8 cellular contexts compared by ENCODE assay signal in genomic region chr10:26696786-26697162, GRCh38. TPM values are rescaled to one million over a fixed set of nuclear protein-coding genes. Genes with fewer than 3 reads are reported as not detected.
A peak's percentile ranks its signal among the peaks of the same experiment; 100 is the strongest.
DNase-seq lines count a peak whose midpoint lies in the region; ATAC-seq and TF ChIP-seq lines count a peak whose summit lies in the region.

No MANE protein-coding gene starts in this region.

- peaks cover 7% of the 10 kb centered on the region for H3K4me1 ChIP-seq in SJSA1 (replicated peaks)
- peaks cover 8 to 19% (median 10%) of the 10 kb centered on the region in 3 donors for H3K4me1 ChIP-seq in skeletal muscle tissue (ENCODE audit: control insufficient read depth in 3 of 3, insufficient read depth in 3 of 3, low read length in 3 of 3)

- H3K27ac ChIP-seq in AG04450 (ENCODE audit: low read depth, low read length): peak overlapping the region; percentile 68
- peak overlapping the region; percentile 77 for H3K27ac ChIP-seq in SJSA1
- peak overlapping the region; percentile 73 for H3K27ac ChIP-seq in skeletal muscle tissue (ENCODE audit: low read depth, low read length)

- DNase-seq in AG04450 (ENCODE audit: low read depth, low spot score) (no peak), SJSA1 (ENCODE audit: low read depth in 1 of 2, low spot score in 2 of 2) (no peak), fibroblast of the conjunctiva (ENCODE audit: low read depth) (peak; percentile 18), NCI-H1436 (lab: John Stamatoyannopoulos, UW) (no peak), SW 1271 (lab: John Stamatoyannopoulos, UW) (no peak)

- H3K9ac ChIP-seq in skeletal muscle tissue (ENCODE audit: low read depth in 1 of 3, low read length in 3 of 3): peak overlapping the region; percentile 66 to 89 (median 88)

- ATAC-seq in GM21619 (IDR thresholded peaks at IDR 0.05; ENCODE audit: unreplicated experiment) (peak; percentile 2), GM21360 (IDR thresholded peaks at IDR 0.05; ENCODE audit: unreplicated experiment) (no peak)

- no peaks in the 10 kb centered on the region for H3K27me3 ChIP-seq in AG04450 (ENCODE audit: control insufficient read depth, insufficient read depth, low read length)
- peaks cover 6% of the 10 kb centered on the region; the same call in 1 of the 2 replicates for H3K27me3 ChIP-seq in SJSA1 (replicated peaks)
- peaks cover 0 to 6% (median 0%) of the 10 kb centered on the region in 3 donors for H3K27me3 ChIP-seq in skeletal muscle tissue (ENCODE audit: control insufficient read depth in 3 of 3, insufficient read depth in 3 of 3, low read length in 3 of 3)

- POLR2A ChIA-PET in AG04450 (lab: Yijun Ruan, JAX): interaction anchor here (0.8 kb wide), 1 partner anchor 10 kb away, joined by 3 read pairs; no protein-coding TSS in a partner anchor

- CTCF ChIA-PET in AG04450 (lab: Charles Lee): interaction anchor here (0.7 to 2.1 kb wide), 4 partner anchors 11 to 185 kb away, joined by 3 to 14 read pairs (median 4); no protein-coding TSS in a partner anchor

- H3K4me3 ChIP-seq in AG04450 (ENCODE audit: low read depth, low read length) (peak overlapping the region; percentile 86), SJSA1 (peak overlapping the region; percentile 96), skeletal muscle tissue (ENCODE audit: low read length in 3 of 3) (peak overlapping the region; percentile 91 to 97 (median 93))

- no peak for TF ChIP-seq CTCF in AG04450 (IDR thresholded peaks at IDR 0.05; ENCODE audit: low read depth, low read length)

- H3K36me3 ChIP-seq in SJSA1 (peaks cover 7% of the 10 kb centered on the region), skeletal muscle tissue (ENCODE audit: control insufficient read depth in 3 of 3, insufficient read depth in 3 of 3, low read length in 3 of 3) (no peaks in the 10 kb centered on the region)

- no peaks in the 10 kb centered on the region; the same call in 1 of the 2 replicates for H3K9me3 ChIP-seq in AG04450 (ENCODE audit: control insufficient read depth, insufficient read depth, low read length)
- no peaks in the 10 kb centered on the region for H3K9me3 ChIP-seq in SJSA1 (replicated peaks)
- H3K9me3 ChIP-seq in skeletal muscle tissue (ENCODE audit: control insufficient read depth in 3 of 3, low read length in 3 of 3): no peaks in the 10 kb centered on the region

RNA-seq across cellular contexts. Expression of gene PDSS1, which starts 0.7 kb away (rescaled TPM):
- polyA plus RNA-seq in AG04450 (2011; rRNA removed): 8.9 and 10.4 TPM in 2 replicates
- polyA minus RNA-seq in AG04450 (2011; rRNA and poly(A)+ RNA removed): 6.9 and 7.9 TPM in 2 replicates
- 13.9 and 19.5 TPM in 2 replicates for total RNA-seq in SJSA1 (2014; rRNA removed; shearing (Covaris generic))
- 7.3 TPM for total RNA-seq in skeletal muscle tissue
